In genomic region chr13:73754727-73755292, GRCh38 we compare ENCODE assay signal across 8 cellular contexts.
DNase-seq lines count a peak whose midpoint lies in the region; ATAC-seq and TF ChIP-seq lines count a peak whose summit lies in the region.

No MANE protein-coding gene starts in this region.

- H4K20me1 ChIP-seq in KMS-11 (ENCODE audit: insufficient read depth): no peaks in the 10 kb centered on the region

- no peak overlapping the region for H2AFZ ChIP-seq in KMS-11 (ENCODE audit: low read depth)

- H3K27me3 ChIP-seq in KMS-11 (ENCODE audit: insufficient read depth, low read depth) (no peaks in the 10 kb centered on the region), Panc1 (ENCODE audit: control insufficient read depth, insufficient read depth, low read length) (no peaks in the 10 kb centered on the region)

- no TSS peak for BruUV-seq in Panc1 (replicated peaks; lab: Mats Ljungman, UMichigan)

- ATAC-seq in GM21515 (IDR thresholded peaks at IDR 0.05; ENCODE audit: unreplicated experiment) (peak; percentile 67), Panc1 (peak; percentile 73; the same call in 1 of the 2 replicates)

- H3K4me2 ChIP-seq in KMS-11: no peak overlapping the region

- H3K4me3 ChIP-seq in KMS-11 (IDR thresholded peaks at IDR 0.05; ENCODE audit: insufficient read depth, low read depth, low read length) (no peak overlapping the region), Panc1 (ENCODE audit: low read depth in 2 of 2, low read length in 2 of 2) (no peak overlapping the region)

- no peak overlapping the region for H3K27ac ChIP-seq in KMS-11
- no peak overlapping the region for H3K27ac ChIP-seq in Panc1 (ENCODE audit: low read length)

- DNase-seq in NOMO-1 treated with DMSO at 0.1 percent for 48 hours (lab: John Stamatoyannopoulos, UW; ENCODE audit: unreplicated experiment) (peak; percentile 19), NOMO-1 treated with dmso at 0.1 percent for 144 hours (lab: John Stamatoyannopoulos, UW; ENCODE audit: unreplicated experiment) (no peak), Panc1 (ENCODE audit: low read depth, low spot score) (peak; percentile 22), dedifferentiated amniotic fluid mesenchymal stem cell (ENCODE audit: extremely low spot score) (peak; percentile 74), medulla oblongata (ENCODE audit: extremely low spot score) (peak; percentile 88), cortex of kidney (lab: John Stamatoyannopoulos, UW) (no peak)

- H3K36me3 ChIP-seq in KMS-11 (ENCODE audit: insufficient read depth): no peaks in the 10 kb centered on the region
- no peaks in the 10 kb centered on the region for H3K36me3 ChIP-seq in Panc1 (ENCODE audit: control insufficient read depth, insufficient read depth, low read length)

- H3K9me3 ChIP-seq in Panc1 (ENCODE audit: control insufficient read depth, insufficient read depth, low read depth, low read length): no peaks in the 10 kb centered on the region

- intact Hi-C loops in Panc1 (cut with micrococcal nuclease; ENCODE audit: unreplicated experiment): loop anchor here (5.0 kb wide), 1 partner anchor 532 kb away; no protein-coding TSS in a partner anchor

- CTCF ChIA-PET in Panc1 (lab: Charles Lee): interaction anchor here (0.6 kb wide), 1 partner anchor 42 kb away, joined by 5 read pairs; no protein-coding TSS in a partner anchor

- H3K4me1 ChIP-seq in KMS-11 (ENCODE audit: low read depth, poor library complexity, severe bottlenecking): no peaks in the 10 kb centered on the region
- H3K4me1 ChIP-seq in Panc1 (ENCODE audit: control insufficient read depth, insufficient read depth, low read length): no peaks in the 10 kb centered on the region

- POLR2A ChIA-PET in Panc1 (lab: Charles Lee): no interaction called here

- no peak overlapping the region for H3K9ac ChIP-seq in KMS-11

- H3K79me2 ChIP-seq in KMS-11 (ENCODE audit: insufficient read depth, low read depth): no peaks in the 10 kb centered on the region

- in situ Hi-C loops in Panc1 (cut with HindIII; ENCODE audit: low pct_unique_long_range_greater_than_20kb, low sequenced_read_pairs): no loop called here

- peak; percentile 62 for TF ChIP-seq CTCF in KMS-11 (conservative IDR thresholded peaks at IDR 0.05; ENCODE audit: low read depth, low read length)
- peak; percentile 58; the same call in 1 of the 2 replicates for TF ChIP-seq CTCF in Panc1 (IDR thresholded peaks at IDR 0.05)

Comparison
In these comparisons a context has a peak if more than half of its experiments do, and no peak if none do; other contexts are left out.
1. DNase-seq: peak in NOMO-1 treated with DMSO at 0.1 percent for 48 hours (single experiment), Panc1 (single experiment), dedifferentiated amniotic fluid mesenchymal stem cell (single experiment) and medulla oblongata (single experiment); none in NOMO-1 treated with dmso at 0.1 percent for 144 hours (single experiment) and cortex of kidney (single experiment).